Comparison of ENCODE assay signal across 14 cellular contexts in genomic region chr15:38127306-38127731, GRCh38.
A peak's percentile ranks its signal among the peaks of the same experiment; 100 is the strongest.
DNase-seq lines count a peak whose midpoint lies in the region; ATAC-seq and TF ChIP-seq lines count a peak whose summit lies in the region.
"Had no signal": no experiment of that assay in that cellular context is flagged by ENCODE, and none has a peak within 500 bp of the region (broad histone marks: within the 10 kb centered on the region; RNA-seq: fewer than 3 reads in every experiment).

No MANE protein-coding gene starts in this region.

- ATAC-seq in upper lobe of left lung (ENCODE audit: low FRiP score in 2 of 2) (no peak), HG03108 (IDR thresholded peaks at IDR 0.05; ENCODE audit: unreplicated experiment) (no peak)

- CTCF ChIA-PET in HEK293 (lab: Yijun Ruan, JAX), result no interaction called here

- H3K27ac ChIP-seq in HEK293 (ENCODE audit: extremely low read depth, low read depth, low read length) (no peak overlapping the region), subcutaneous abdominal adipose tissue (ENCODE audit: low read depth, low read length) (peak overlapping the region; percentile 75), upper lobe of left lung (no peak overlapping the region)

- peak; percentile 55 for DNase-seq in RPMI7951 (ENCODE audit: low read depth)
- DNase-seq in epithelial cell of esophagus (ENCODE audit: low read depth), result peak; percentile 51
- no peak for DNase-seq in upper lobe of left lung
- DNase-seq in Kasumi-1 (lab: John Stamatoyannopoulos, UW), result no peak
- DNase-seq: activated B cell treated with CpG ODN at 0.5 μM for 24 hours; activated CD8-positive, alpha-beta memory T cell treated with anti-CD3 and anti-CD28 coated beads, Interleukin-2, amount 50 U/mL, for 4 hours; activated naive CD4-positive, alpha-beta T cell treated with anti-CD3 and anti-CD28 coated beads, Interleukin-2, amount 50 U/mL, for 16 hours; CD4-positive, alpha-beta memory T cell; kidney glomerular epithelial cell; NCI-H1105 treated with DMSO at 0.1 percent for 48 hours; stimulated activated CD4-positive, alpha-beta T cell treated with anti-CD3 and anti-CD28 coated beads, Interleukin-15, amount 100 ng/mL, for 24 hours had no signal

- 83% methylated on average over 1 of the region's 1 CpG for WGBS in upper lobe of left lung, 2 donors

- TF ChIP-seq EP300 in upper lobe of left lung (IDR thresholded peaks at IDR 0.05), result no peak

- no peaks in the 10 kb centered on the region for H3K9me3 ChIP-seq in HEK293 (ENCODE audit: control insufficient read depth, insufficient read depth, low read depth, low read length)
- no peaks in the 10 kb centered on the region for H3K9me3 ChIP-seq in subcutaneous abdominal adipose tissue (ENCODE audit: control insufficient read depth in 5 of 5, low read length in 5 of 5)
- no peaks in the 10 kb centered on the region for H3K9me3 ChIP-seq in upper lobe of left lung

- H3K4me3 ChIP-seq in HEK293 (ENCODE audit: low read depth, low read length) (no peak overlapping the region), epithelial cell of esophagus (ENCODE audit: low read length) (no peak overlapping the region), subcutaneous abdominal adipose tissue (ENCODE audit: low read depth in 1 of 5, low read length in 5 of 5) (no peak overlapping the region), upper lobe of left lung (no peak overlapping the region)

- H3K27me3 ChIP-seq in subcutaneous abdominal adipose tissue (ENCODE audit: control insufficient read depth in 5 of 5, insufficient read depth in 4 of 5, low read length in 5 of 5) (no peaks in the 10 kb centered on the region), upper lobe of left lung (no peaks in the 10 kb centered on the region)

- POLR2A ChIA-PET in HEK293 (lab: Yijun Ruan, JAX), result interaction anchor here (0.7 kb wide), 1 partner anchor 55 kb away, joined by 3 read pairs; no protein-coding TSS in a partner anchor

- TF ChIP-seq POLR2A in upper lobe of left lung (IDR thresholded peaks at IDR 0.05), result no peak

- H3K9ac ChIP-seq in subcutaneous abdominal adipose tissue (ENCODE audit: low read length in 5 of 5), result no peak overlapping the region

- TF ChIP-seq CTCF in HEK293 (tag by site-specific recombination; IDR thresholded peaks at IDR 0.05) (no peak), epithelial cell of esophagus (IDR thresholded peaks at IDR 0.05; ENCODE audit: insufficient read depth, low read depth, low read length, missing control alignments) (no peak), upper lobe of left lung (IDR thresholded peaks at IDR 0.05) (no peak)

- H3K36me3 ChIP-seq in HEK293 (ENCODE audit: control insufficient read depth in 2 of 2, insufficient read depth in 1 of 2, low read length in 2 of 2) (no peaks in the 10 kb centered on the region), subcutaneous abdominal adipose tissue (ENCODE audit: control insufficient read depth in 5 of 5, insufficient read depth in 5 of 5, low read length in 5 of 5) (no peaks in the 10 kb centered on the region), upper lobe of left lung (no peaks in the 10 kb centered on the region)

- peaks cover 3% of the 10 kb centered on the region; the same call in 1 of the 2 replicates for H3K4me1 ChIP-seq in HEK293 (ENCODE audit: control insufficient read depth, insufficient read depth, low read length)
- peaks cover 10 to 34% (median 25%) of the 10 kb centered on the region in 5 donors for H3K4me1 ChIP-seq in subcutaneous abdominal adipose tissue (ENCODE audit: control insufficient read depth in 5 of 5, insufficient read depth in 5 of 5, low read length in 5 of 5)
- H3K4me1 ChIP-seq in upper lobe of left lung, result peaks cover 7 to 29% (median 12%) of the 10 kb centered on the region in 4 donors

TF ChIP-seq in HEK293, 187 proteins besides CTCF, POLR2A, EP300 and RAD21:
- TF ChIP-seq PRDM10 (tag by site-specific recombination; IDR thresholded peaks at IDR 0.05), result peak; percentile 19; the same call in 1 of the 2 replicates
- TF ChIP-seq PRDM4 (tag by site-specific recombination; IDR thresholded peaks at IDR 0.05), result no peak
- TF ChIP-seq ZXDB (tag by site-specific recombination; IDR thresholded peaks at IDR 0.05), result 0 out of 2 replicates have a peak, but pooled peaks have one; percentile 46
- no peak for TF ChIP-seq ZBTB21 (tag by site-specific recombination; IDR thresholded peaks at IDR 0.05)
- peak; percentile 71 for TF ChIP-seq ZNF335 (tag by site-specific recombination; conservative IDR thresholded peaks at IDR 0.05)
TF ChIP-seq in HEK293: peak in this region for 3.

Comparison
In these comparisons a context has a peak if more than half of its experiments do, and no peak if none do; other contexts are left out.
1. DNase-seq: peak in RPMI7951 (single experiment) and epithelial cell of esophagus (single experiment); none in upper lobe of left lung (0 of 2) and Kasumi-1 (0 of 2).